In the genomic region with DNA sequence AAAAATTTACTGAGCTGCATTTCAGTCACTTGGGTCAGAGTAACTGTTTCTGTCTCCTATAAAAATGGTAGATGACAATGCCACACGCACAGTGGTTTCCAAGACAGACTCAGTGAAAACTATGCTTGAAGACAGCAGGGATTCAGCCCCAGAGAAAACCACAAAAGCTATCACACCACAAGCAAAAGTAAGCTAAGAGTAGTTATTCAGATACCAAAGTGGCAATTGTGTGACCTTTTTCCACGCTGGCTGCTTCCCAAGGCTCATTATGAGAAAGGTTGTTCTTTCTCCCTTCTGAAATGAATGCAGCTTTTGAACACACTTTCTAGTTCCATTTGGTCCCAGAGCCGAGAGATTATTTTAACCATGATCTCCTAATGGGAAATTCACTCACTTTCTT, we compare ENCODE assay signal across 26 cellular contexts. TPM values are rescaled to one million over a fixed set of nuclear protein-coding genes. Genes with fewer than 3 reads are reported as not detected.
A peak's percentile ranks its signal among the peaks of the same experiment; 100 is the strongest.
DNase-seq lines count a peak whose midpoint lies in the region; ATAC-seq and TF ChIP-seq lines count a peak whose summit lies in the region.
"Had no signal": no experiment of that assay in that cellular context is flagged by ENCODE, and none has a peak within 500 bp of the region (broad histone marks: within the 10 kb centered on the region; RNA-seq: fewer than 3 reads in every experiment).

No MANE protein-coding gene starts in this region.

- H3K9me3 ChIP-seq in breast epithelium = no peaks in the 10 kb centered on the region
- H3K9me3 ChIP-seq: adrenal gland, MG63, right atrium auricular region, suprapubic skin had no signal

- ATAC-seq in GM21717 (IDR thresholded peaks at IDR 0.05; ENCODE audit: unreplicated experiment) (no peak), GM18868 (IDR thresholded peaks at IDR 0.05; ENCODE audit: unreplicated experiment) (no peak), HG03378 (IDR thresholded peaks at IDR 0.05; ENCODE audit: unreplicated experiment) (no peak)
- ATAC-seq: PC-3 had no signal

- TF ChIP-seq POLR2A in breast epithelium (IDR thresholded peaks at IDR 0.05) = no peak

- TF ChIP-seq CTCF in breast epithelium (IDR thresholded peaks at IDR 0.05) (no peak), MCF 10A (IDR thresholded peaks at IDR 0.05; ENCODE audit: unreplicated experiment) (no peak), brain (conservative IDR thresholded peaks at IDR 0.05) (no peak)

- H3K4me1 ChIP-seq in breast epithelium = no peaks in the 10 kb centered on the region
- H3K4me1 ChIP-seq: adrenal gland, right atrium auricular region, suprapubic skin had no signal

- no TSS peak for BruUV-seq in MCF 10A (replicated peaks; lab: Mats Ljungman, UMichigan)

- H3K27ac ChIP-seq in breast epithelium = peak overlapping the region; percentile 45 to 54
- H3K27ac ChIP-seq: adrenal gland, right atrium auricular region, suprapubic skin had no signal

- H3K4me3 ChIP-seq in breast epithelium = no peak overlapping the region
- H3K4me3 ChIP-seq: adrenal gland, MG63, right atrium auricular region, suprapubic skin had no signal

- intact Hi-C loops in breast epithelium (cut with DNase I; ENCODE audit: low total_unique reads) = no loop called here
- intact Hi-C loops in MCF 10A (cut with micrococcal nuclease) = no loop called here

- CTCF ChIA-PET in MCF 10A (lab: Yijun Ruan, JAX) = interaction anchor here (0.6 kb wide), 2 partner anchors 8 to 21 kb away, joined by 3 to 4 read pairs; no protein-coding TSS in a partner anchor

- POLR2A ChIA-PET in MCF 10A (lab: Yijun Ruan, JAX) = no interaction called here

- peaks cover 0 to 42% of the 10 kb centered on the region in 2 donors for H3K27me3 ChIP-seq in breast epithelium
- H3K27me3 ChIP-seq: MG63, right atrium auricular region, suprapubic skin had no signal

- H3K4me1 Mint-ChIP-seq in MCF 10A (ENCODE audit: insufficient read depth, unreplicated experiment) = peaks cover 8% of the 10 kb centered on the region
- H3K4me1 Mint-ChIP-seq in brain = peaks cover 77% of the 10 kb centered on the region
- H3K4me1 Mint-ChIP-seq: activated CD4-positive, alpha-beta T cell treated with anti-CD3 and anti-CD28 coated beads, Interleukin-2, amount 10 ng/mL, durations not matched to agents 7 days and 5 days had no signal

- DNase-seq in breast epithelium (ENCODE audit: low spot score in 2 of 2) (no peak), MCF 10A (ENCODE audit: unreplicated experiment) (no peak), midbrain (lab: John Stamatoyannopoulos, UW) (peak; percentile 24)
- DNase-seq in activated CD4-positive, CD25-positive, alpha-beta regulatory T cell (lab: John Stamatoyannopoulos, UW) = no peak
- DNase-seq: activated CD4-positive, alpha-beta T cell treated with anti-CD3 and anti-CD28 coated beads, Interleukin-2, amount 10 ng/mL, durations not matched to agents 7 days and 5 days; activated gamma-delta T cell; activated T-cell treated with anti-CD3 and anti-CD28 coated beads for 4 hours; adrenal gland; C1 segment of cervical spinal cord; HFFc6; hippocampal formation; IMR-90; MG63; NCI-H146; NCI-H82; occipital lobe; PC-3; SIG-M5; T-helper 1 cell had no signal

- H3K36me3 Mint-ChIP-seq in MCF 10A (ENCODE audit: insufficient read depth, unreplicated experiment) = no peaks in the 10 kb centered on the region
- peaks cover 14% of the 10 kb centered on the region for H3K36me3 Mint-ChIP-seq in brain

- H3K36me3 ChIP-seq in breast epithelium = no peaks in the 10 kb centered on the region
- H3K36me3 ChIP-seq: adrenal gland, MG63, right atrium auricular region, suprapubic skin had no signal

- H3K4me3 Mint-ChIP-seq in MCF 10A (ENCODE audit: unreplicated experiment) (no peak overlapping the region), brain (peak overlapping the region in 4 of 5 experiments; percentile 34 to 82 (median 74))
- H3K4me3 Mint-ChIP-seq: activated CD4-positive, alpha-beta T cell treated with anti-CD3 and anti-CD28 coated beads, Interleukin-2, amount 10 ng/mL, durations not matched to agents 7 days and 5 days; HFFc6 had no signal

- H3K9me3 Mint-ChIP-seq in MCF 10A (ENCODE audit: unreplicated experiment) (no peaks in the 10 kb centered on the region), brain (no peaks in the 10 kb centered on the region)
- H3K9me3 Mint-ChIP-seq: activated CD4-positive, alpha-beta T cell treated with anti-CD3 and anti-CD28 coated beads, Interleukin-2, amount 10 ng/mL, durations not matched to agents 7 days and 5 days; HFFc6 had no signal

- H3K27ac Mint-ChIP-seq in MCF 10A (ENCODE audit: low read depth, unreplicated experiment) = no peak overlapping the region
- peak overlapping the region; percentile 76 to 97 (median 94) for H3K27ac Mint-ChIP-seq in brain
- H3K27ac Mint-ChIP-seq: activated CD4-positive, alpha-beta T cell treated with anti-CD3 and anti-CD28 coated beads, Interleukin-2, amount 10 ng/mL, durations not matched to agents 7 days and 5 days; HFFc6 had no signal

- H3K27me3 Mint-ChIP-seq in MCF 10A (ENCODE audit: insufficient read depth, unreplicated experiment) (peaks cover 84% of the 10 kb centered on the region), brain (no peaks in the 10 kb centered on the region)

RNA-seq across cellular contexts. Expression of a gene that starts 46.4 kb away (rescaled TPM):
- 10 to 100 TPM in 2 of 3 donors, 1 to 10 TPM in 1; 3.4 to 81.7 (median 35.7) TPM for total RNA-seq in breast epithelium
- total RNA-seq in MCF 10A (2022) = 6.9 and 16.3 TPM in 2 replicates
- 228 TPM for polyA plus RNA-seq in brain (ENCODE audit: insufficient read depth, low read depth, low replicate concordance)
- total RNA-seq: activated CD4-positive, alpha-beta T cell treated with anti-CD3 and anti-CD28 coated beads, Interleukin-2, amount 10 ng/mL, durations not matched to agents 7 days and 5 days; endothelial cell of umbilical vein; HFFc6 had no signal
